ENCODE assay signal across 8 cellular contexts in genomic region chr16:30956601-30957455, GRCh38. TPM values are rescaled to one million over a fixed set of nuclear protein-coding genes. Genes with fewer than 3 reads are reported as not detected.
DNase-seq lines count a peak whose midpoint lies in the region; ATAC-seq and TF ChIP-seq lines count a peak whose summit lies in the region.

No MANE protein-coding gene starts in this region.

- H3K4me1 ChIP-seq in cardiac muscle cell (ENCODE audit: low read depth), result peaks cover 3% of the 10 kb centered on the region
- peaks cover 16% of the 10 kb centered on the region for H3K4me1 ChIP-seq in upper lobe of right lung

- no peaks in the 10 kb centered on the region for H4K20me1 ChIP-seq in SU-DHL-6 (ENCODE audit: low read depth, low read length)

- no peaks in the 10 kb centered on the region for H3K27me3 ChIP-seq in SU-DHL-6 (ENCODE audit: low read length)
- H3K27me3 ChIP-seq in cardiac muscle cell, result no peaks in the 10 kb centered on the region
- no peaks in the 10 kb centered on the region for H3K27me3 ChIP-seq in upper lobe of right lung

- H3K27ac ChIP-seq in SU-DHL-6 (ENCODE audit: low read depth, low read length), result peak overlapping the region; percentile 87
- H3K27ac ChIP-seq in cardiac muscle cell, result peak overlapping the region; percentile 100
- peak overlapping the region; percentile 98 for H3K27ac ChIP-seq in upper lobe of right lung

- DNase-seq in DMS153 treated with DMSO at 0.1 percent for 48 hours (lab: John Stamatoyannopoulos, UW; ENCODE audit: unreplicated experiment), result peak; percentile 46
- DNase-seq in M059J (ENCODE audit: low read depth), result peak; percentile 89
- DNase-seq in activated naive CD8-positive, alpha-beta T cell treated with anti-CD3 and anti-CD28 coated beads, Interleukin-2, amount 50 U/mL, for 16 hours (ENCODE audit: low read depth, low spot score), result peak; percentile 87
- peak; percentile 86 to 91 for DNase-seq in cardiac muscle cell (ENCODE audit: low read depth in 1 of 2, low spot score in 1 of 2)
- DNase-seq in posterior cingulate gyrus, result peak; percentile 68 to 97 (median 78)
- peak; percentile 91 for DNase-seq in upper lobe of right lung

- H3K9me3 ChIP-seq in SU-DHL-6 (ENCODE audit: insufficient read depth, low read length), result no peaks in the 10 kb centered on the region
- no peaks in the 10 kb centered on the region for H3K9me3 ChIP-seq in cardiac muscle cell (ENCODE audit: low read depth)
- H3K9me3 ChIP-seq in upper lobe of right lung, result no peaks in the 10 kb centered on the region

- H3K4me3 ChIP-seq in SU-DHL-6 (ENCODE audit: insufficient read depth, low read length, poor library complexity, severe bottlenecking) (peak overlapping the region; percentile 80), cardiac muscle cell (peak overlapping the region; percentile 68), upper lobe of right lung (peak overlapping the region; percentile 83)

- intact Hi-C loops in posterior cingulate gyrus (cut with DNase I), result loop anchor here (5.0 to 10.0 kb wide), 4 partner anchors 498 to 908 kb away; partner anchors contain the start of genes ARMC5 and RUSF1
- intact Hi-C loops in upper lobe of right lung (cut with DNase I), result no loop called here

- ATAC-seq in GM21723 (IDR thresholded peaks at IDR 0.05; ENCODE audit: unreplicated experiment), result peak; percentile 52
- ATAC-seq in upper lobe of right lung, result peak; percentile 76

- no peaks in the 10 kb centered on the region for H3K9me2 ChIP-seq in SU-DHL-6 (replicated peaks; ENCODE audit: insufficient read depth, low read length)

- H3K4me2 ChIP-seq in SU-DHL-6 (ENCODE audit: low read depth, low read length, poor library complexity, severe bottlenecking), result peak overlapping the region; percentile 89

- H3K36me3 ChIP-seq in SU-DHL-6 (ENCODE audit: low read length), result peaks cover 14% of the 10 kb centered on the region; the same call in 1 of the 2 replicates
- peaks cover 19% of the 10 kb centered on the region for H3K36me3 ChIP-seq in cardiac muscle cell
- H3K36me3 ChIP-seq in upper lobe of right lung, result peaks cover 28% of the 10 kb centered on the region

- H3K9ac ChIP-seq in SU-DHL-6 (ENCODE audit: low read length), result peak overlapping the region; percentile 93

- peaks cover 9% of the 10 kb centered on the region for H3K79me2 ChIP-seq in SU-DHL-6 (ENCODE audit: insufficient read depth, low read length)

- H2AFZ ChIP-seq in SU-DHL-6 (ENCODE audit: low read depth, low read length, severe bottlenecking), result peak overlapping the region; percentile 95

- peak; percentile 41 for TF ChIP-seq CTCF in SU-DHL-6 (IDR thresholded peaks at IDR 0.05; ENCODE audit: insufficient read depth, low read length, poor library complexity, severe bottlenecking)
- TF ChIP-seq CTCF in cardiac muscle cell (IDR thresholded peaks at IDR 0.05; ENCODE audit: low read depth, low read length), result peak; percentile 39
- peak; percentile 15 for TF ChIP-seq CTCF in upper lobe of right lung (IDR thresholded peaks at IDR 0.05)

- H3F3A ChIP-seq in SU-DHL-6 (ENCODE audit: insufficient read depth), result peaks cover 9% of the 10 kb centered on the region; the same call in 1 of the 2 replicates

RNA-seq across cellular contexts. Expression of gene SETD1A, which starts 0.7 kb away (rescaled TPM):
- total RNA-seq in M059J (2014; rRNA removed; shearing (Covaris generic)), result 1.4 and 3.9 TPM in 2 replicates
- total RNA-seq in cardiac muscle cell, result 10.4 and 32.3 TPM in 2 replicates
- polyA plus RNA-seq in cardiac muscle cell, result 1.9 and 4.4 TPM in 2 replicates
- total RNA-seq in upper lobe of right lung, result 18.6 TPM

RNA-seq across cellular contexts. Expression of gene ORAI3, which starts 8.0 kb away (rescaled TPM):
- total RNA-seq in M059J (2014; rRNA removed; shearing (Covaris generic)), result 46.0 and 58.5 TPM in 2 replicates
- total RNA-seq in cardiac muscle cell (88.5 and 123 TPM in 2 replicates), upper lobe of right lung (19.5 TPM)
- 94.5 and 101 TPM in 2 replicates for polyA plus RNA-seq in cardiac muscle cell

RNA-seq across cellular contexts. Expression of gene HSD3B7, which starts 28.2 kb away (rescaled TPM):
- 7.0 and 8.2 TPM in 2 replicates for total RNA-seq in M059J (2014; rRNA removed; shearing (Covaris generic))
- 5.8 and 6.5 TPM in 2 replicates for total RNA-seq in cardiac muscle cell
- polyA plus RNA-seq in cardiac muscle cell, result 7.5 and 8.5 TPM in 2 replicates
- total RNA-seq in upper lobe of right lung, result 30.4 TPM

RNA-seq across cellular contexts. Expression of gene FBXL19, which starts 33.5 kb away (rescaled TPM):
- total RNA-seq in M059J (2014; rRNA removed; shearing (Covaris generic)), result 10.5 and 16.8 TPM in 2 replicates
- total RNA-seq in cardiac muscle cell (55.1 and 60.0 TPM in 2 replicates), upper lobe of right lung (13.4 TPM)
- polyA plus RNA-seq in cardiac muscle cell, result 3.9 and 4.0 TPM in 2 replicates

RNA-seq across cellular contexts. Expression of gene STX1B, which starts 53.6 kb away (rescaled TPM):
- 0.20 and 0.37 TPM in 2 replicates for total RNA-seq in M059J (2014; rRNA removed; shearing (Covaris generic))
- total RNA-seq in cardiac muscle cell (8.1 and 13.7 TPM in 2 replicates), upper lobe of right lung (0.58 TPM)
- polyA plus RNA-seq in cardiac muscle cell, result 5.6 and 8.0 TPM in 2 replicates

Comparison
In these comparisons a context has a peak if more than half of its experiments do, and no peak if none do; other contexts are left out.
1. Peak in every context shown above with its lines: DNase-seq, ATAC-seq, H3K4me3 ChIP-seq and H3K27ac ChIP-seq.